Comparison of ENCODE assay signal across 20 cellular contexts in genomic region chr9:6920040-6920439, GRCh38.
"Had no signal": no experiment of that assay in that cellular context is flagged by ENCODE, and none has a peak within 500 bp of the region (broad histone marks: within the 10 kb centered on the region; RNA-seq: fewer than 3 reads in every experiment).

No MANE protein-coding gene starts in this region.

- H3K9me3 ChIP-seq: gastroesophageal sphincter, ovary, right atrium auricular region, sigmoid colon, stomach had no signal

- H3K4me3 Mint-ChIP-seq: naive thymus-derived CD4-positive, alpha-beta T cell had no signal

- H3K27me3 Mint-ChIP-seq: naive thymus-derived CD4-positive, alpha-beta T cell had no signal

- DNase-seq: cortex of kidney; dorsolateral prefrontal cortex; effector CD8-positive, alpha-beta T cell; glutamatergic neuron; immature natural killer cell; kidney; left cardiac atrium; left ventricle myocardium superior; mesenchymal stem cell; naive thymus-derived CD4-positive, alpha-beta T cell; ovary; sigmoid colon; small intestine; stimulated activated CD4-positive, alpha-beta T cell treated with anti-CD3 and anti-CD28 coated beads, Interleukin-12 subunit alpha, Interleukin-12 subunit beta, amount 100 ng/mL, for 4 hours; stimulated activated naive CD4-positive, alpha-beta T cell; stomach; trophoblast cell had no signal

- ATAC-seq: gastroesophageal sphincter; left cardiac atrium; left ventricle myocardium superior; naive thymus-derived CD4-positive, alpha-beta T cell had no signal

- H3K9me3 Mint-ChIP-seq: immature natural killer cell had no signal

- H3K27ac ChIP-seq: dorsolateral prefrontal cortex, gastroesophageal sphincter, ovary, right atrium auricular region, sigmoid colon, stomach had no signal

- H3K4me3 ChIP-seq: dorsolateral prefrontal cortex, gastroesophageal sphincter, lung, ovary, right atrium auricular region, sigmoid colon, stomach had no signal

- H3K4me1 ChIP-seq: gastroesophageal sphincter, sigmoid colon had no signal

- H3K27me3 ChIP-seq: dorsolateral prefrontal cortex, gastroesophageal sphincter, ovary, right atrium auricular region, sigmoid colon, stomach had no signal
